10 cellular contexts compared by ENCODE assay signal in the genomic region with DNA sequence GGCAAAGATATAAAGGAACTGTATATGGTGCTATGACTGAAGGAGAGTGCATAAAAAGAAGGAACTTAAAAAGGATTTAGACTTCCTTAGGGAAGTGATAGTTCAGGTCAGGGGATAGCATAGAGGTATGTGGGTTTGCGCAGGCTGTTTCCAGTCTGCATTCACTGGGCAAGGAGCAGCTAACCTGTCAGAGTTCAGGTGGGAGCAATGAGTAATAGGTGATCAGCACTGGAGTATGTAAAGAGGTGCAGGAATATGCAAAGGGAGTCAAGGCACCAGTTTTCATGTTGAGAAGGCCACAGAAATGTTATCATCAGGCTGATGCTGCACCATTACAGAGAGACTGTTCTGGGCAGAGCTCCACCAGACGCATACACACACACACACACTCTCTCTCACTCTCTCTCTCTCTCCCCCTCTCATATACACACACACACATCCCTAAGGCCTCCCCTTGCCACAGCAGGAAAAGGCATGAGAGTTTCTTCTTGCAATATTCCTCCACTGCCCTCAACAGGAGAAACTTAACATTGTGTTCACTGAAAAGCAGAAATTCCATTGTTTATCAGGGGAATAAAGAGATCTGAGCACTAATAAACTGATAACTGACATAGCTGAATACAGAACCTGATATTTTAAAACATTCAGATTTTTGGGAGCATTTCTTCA.
DNase-seq lines count a peak whose midpoint lies in the region; ATAC-seq and TF ChIP-seq lines count a peak whose summit lies in the region.
"Had no signal": no experiment of that assay in that cellular context is flagged by ENCODE, and none has a peak within 500 bp of the region (broad histone marks: within the 10 kb centered on the region; RNA-seq: fewer than 3 reads in every experiment).

No MANE protein-coding gene starts in this region.

- intact Hi-C loops in mammary epithelial cell (cut with micrococcal nuclease), result no loop called here

- no peak overlapping the region for H2AFZ ChIP-seq in mammary epithelial cell (ENCODE audit: low read depth, low read length)

- CTCF ChIA-PET in mammary epithelial cell (lab: Charles Lee; ENCODE audit: low non-redundant PET), result no interaction called here

- H3K4me2 ChIP-seq in mammary epithelial cell (ENCODE audit: insufficient read depth, low read depth, low read length), result no peak overlapping the region

- WGBS in mammary epithelial cell (ENCODE audit: low coverage, missing lambda C conversion rate), result 69% methylated on average over 2 of the region's 2 CpGs

- H3K27ac Mint-ChIP-seq in mesothelial cell of epicardium, result peak overlapping the region; percentile 8
- H3K27ac Mint-ChIP-seq in nephron progenitor cell, result no peak overlapping the region
- H3K27ac Mint-ChIP-seq: activated naive CD4-positive, alpha-beta T cell treated with anti-CD3 and anti-CD28 coated beads for 36 hours had no signal

- BruUV-seq in mammary epithelial cell (replicated peaks; lab: Mats Ljungman, UMichigan), result no TSS peak

- H3K27me3 Mint-ChIP-seq in mesothelial cell of epicardium (ENCODE audit: low read depth) (no peaks in the 10 kb centered on the region), nephron progenitor cell (ENCODE audit: low read depth, poor library complexity) (peaks cover 4% of the 10 kb centered on the region)

- no peaks in the 10 kb centered on the region for H3K27me3 ChIP-seq in mammary epithelial cell (ENCODE audit: insufficient read depth, low read length)

- TF ChIP-seq CTCF in LNCaP clone FGC (IDR thresholded peaks at IDR 0.05; ENCODE audit: control insufficient read depth, extremely low read depth, insufficient read depth), result peak; percentile 24; the same call in 1 of the 2 replicates
- TF ChIP-seq CTCF in mammary epithelial cell (conservative IDR thresholded peaks at IDR 0.05 in 1 of 2, IDR thresholded peaks at IDR 0.05 in 1 of 2; ENCODE audit: extremely low read depth in 1 of 2, insufficient read depth in 1 of 2, low read depth in 1 of 2, low read length in 2 of 2), result peak; percentile 1 to 20
- no peak for TF ChIP-seq CTCF in mesothelial cell of epicardium (IDR thresholded peaks at IDR 0.05; ENCODE audit: unreplicated experiment)
- TF ChIP-seq CTCF in nephron progenitor cell (IDR thresholded peaks at IDR 0.05), result no peak

- no peak overlapping the region for H3K4me3 Mint-ChIP-seq in mesothelial cell of epicardium
- no peak overlapping the region for H3K4me3 Mint-ChIP-seq in nephron progenitor cell
- H3K4me3 Mint-ChIP-seq: activated naive CD4-positive, alpha-beta T cell treated with anti-CD3 and anti-CD28 coated beads for 36 hours had no signal

- no peaks in the 10 kb centered on the region for H3K79me2 ChIP-seq in mammary epithelial cell (ENCODE audit: insufficient read depth, low read length)

- H3K36me3 Mint-ChIP-seq in mesothelial cell of epicardium, result peaks cover 4% of the 10 kb centered on the region
- H3K36me3 Mint-ChIP-seq in nephron progenitor cell (ENCODE audit: low read depth), result no peaks in the 10 kb centered on the region

- no peaks in the 10 kb centered on the region for H4K20me1 ChIP-seq in mammary epithelial cell (ENCODE audit: insufficient read depth, low read length)

- H3K9ac ChIP-seq in mammary epithelial cell (ENCODE audit: insufficient read depth, low read length), result no peak overlapping the region

- H3K36me3 ChIP-seq in mammary epithelial cell (ENCODE audit: insufficient read depth, low read length), result no peaks in the 10 kb centered on the region

- no peaks in the 10 kb centered on the region for H3K9me3 ChIP-seq in mammary epithelial cell (replicated peaks; ENCODE audit: insufficient read depth, low read length)

- peaks cover 4% of the 10 kb centered on the region for H3K4me1 Mint-ChIP-seq in mesothelial cell of epicardium
- H3K4me1 Mint-ChIP-seq in nephron progenitor cell, result no peaks in the 10 kb centered on the region

- dilution Hi-C loops in mammary epithelial cell (cut with HindIII; ENCODE audit: low sequenced_read_pairs), result no loop called here

- H3K9me3 Mint-ChIP-seq in mesothelial cell of epicardium (peaks cover 7% of the 10 kb centered on the region), nephron progenitor cell (peaks cover 12% of the 10 kb centered on the region)

- no peak for ATAC-seq in HG02588 (IDR thresholded peaks at IDR 0.05; ENCODE audit: unreplicated experiment)

- H3K4me3 ChIP-seq in LNCaP clone FGC (ENCODE audit: low read depth, low read length) (no peak overlapping the region), mammary epithelial cell (replicated peaks in 1 of 3; ENCODE audit: insufficient read depth in 1 of 3, low read depth in 2 of 3, low read length in 3 of 3) (no peak overlapping the region)

- no peaks in the 10 kb centered on the region for H3K4me1 ChIP-seq in mammary epithelial cell (ENCODE audit: insufficient read depth, low read length)

- in situ Hi-C loops in G401 (cut with HindIII; ENCODE audit: low sequenced_read_pairs) (no loop called here), mammary epithelial cell (cut with MboI; ENCODE audit: low sequenced_read_pairs in 2 of 2) (no loop called here)

- DNase-seq in G401 (ENCODE audit: low spot score) (peak; percentile 16), LNCaP clone FGC (ENCODE audit: low read depth) (no peak), mammary epithelial cell (no peak), mesothelial cell of epicardium (ENCODE audit: low spot score in 2 of 2, unreplicated experiment in 2 of 2) (no peak), nephron progenitor cell (no peak), KG1 (lab: John Stamatoyannopoulos, UW) (no peak), germinal center (ENCODE audit: low spot score) (no peak)
- DNase-seq: activated CD8-positive, alpha-beta memory T cell treated with anti-CD3 and anti-CD28 coated beads for 24 hours; activated naive CD4-positive, alpha-beta T cell treated with anti-CD3 and anti-CD28 coated beads for 36 hours had no signal

- H3K27ac ChIP-seq in mammary epithelial cell (ENCODE audit: insufficient read depth, low read depth, low read length), result no peak overlapping the region

Comparison
In these comparisons a context has a peak if more than half of its experiments do, and no peak if none do; other contexts are left out.
1. CTCF ChIP-seq: peak in LNCaP clone FGC (single experiment) and mammary epithelial cell (2 of 2); none in mesothelial cell of epicardium (single experiment) and nephron progenitor cell (single experiment).